Comparison of ENCODE assay signal across 8 cellular contexts in genomic region chr1:192575499-192576189, GRCh38. TPM values are rescaled to one million over a fixed set of nuclear protein-coding genes. Genes with fewer than 3 reads are reported as not detected.
A peak's percentile ranks its signal among the peaks of the same experiment; 100 is the strongest.
DNase-seq lines count a peak whose midpoint lies in the region; ATAC-seq and TF ChIP-seq lines count a peak whose summit lies in the region.

Gene RGS1 (plus strand): TSS chr1:192575773. CDS start chr1:192575793, 20 bp downstream.

- peak within 1 kb of the TSS; percentile 21 for H3K4me2 ChIP-seq in Karpas-422 (ENCODE audit: low read depth, low read length, poor library complexity, severe bottlenecking)
- peak within 1 kb of the TSS; percentile 5 for H3K4me2 ChIP-seq in hepatocyte
- no peak within 1 kb of the TSS for H3K4me2 ChIP-seq in mammary epithelial cell (ENCODE audit: insufficient read depth, low read depth, low read length)

- H3K79me2 ChIP-seq in Karpas-422 (ENCODE audit: low read length) (no peaks in the 10 kb centered on the region), hepatocyte (no peaks in the 10 kb centered on the region), mammary epithelial cell (ENCODE audit: insufficient read depth, low read length) (no peaks in the 10 kb centered on the region)

- no peaks in the 10 kb centered on the region for H3K36me3 ChIP-seq in Karpas-422 (ENCODE audit: insufficient read depth, low read length)
- H3K36me3 ChIP-seq in hepatocyte (replicated peaks; ENCODE audit: insufficient read depth, low read depth): no peaks in the 10 kb centered on the region
- H3K36me3 ChIP-seq in mammary epithelial cell (ENCODE audit: insufficient read depth, low read length): no peaks in the 10 kb centered on the region

- H3K9ac ChIP-seq in Karpas-422 (ENCODE audit: low read length) (no peak within 1 kb of the TSS), mammary epithelial cell (ENCODE audit: insufficient read depth, low read length) (no peak within 1 kb of the TSS)

- H4K20me1 ChIP-seq in Karpas-422 (ENCODE audit: insufficient read depth, low read depth, low read length) (no peaks in the 10 kb centered on the region), hepatocyte (ENCODE audit: insufficient read depth, poor library complexity, severe bottlenecking) (no peaks in the 10 kb centered on the region), mammary epithelial cell (ENCODE audit: insufficient read depth, low read length) (no peaks in the 10 kb centered on the region)

- dilution Hi-C loops in mammary epithelial cell (cut with HindIII; ENCODE audit: low sequenced_read_pairs): no loop called here

- intact Hi-C loops in mammary epithelial cell (cut with micrococcal nuclease): no loop called here

- H3K9me2 ChIP-seq in Karpas-422 (replicated peaks; ENCODE audit: insufficient read depth, low read length) (no peaks in the 10 kb centered on the region), hepatocyte (replicated peaks; ENCODE audit: insufficient read depth) (no peaks in the 10 kb centered on the region)

- peaks cover 3% of the 10 kb centered on the region; the same call in 1 of the 2 replicates for H3K4me1 ChIP-seq in Karpas-422 (ENCODE audit: low read length)
- H3K4me1 ChIP-seq in hepatocyte (ENCODE audit: insufficient read depth): peaks cover 10% of the 10 kb centered on the region
- no peaks in the 10 kb centered on the region for H3K4me1 ChIP-seq in mammary epithelial cell (ENCODE audit: insufficient read depth, low read length)

- no TSS peak for BruUV-seq in mammary epithelial cell (replicated peaks; lab: Mats Ljungman, UMichigan)

- H3K9me3 ChIP-seq in Karpas-422 (ENCODE audit: low read length) (no peaks in the 10 kb centered on the region), hepatocyte (ENCODE audit: low read depth) (no peaks in the 10 kb centered on the region), mammary epithelial cell (replicated peaks; ENCODE audit: insufficient read depth, low read length) (no peaks in the 10 kb centered on the region)

- DNase-seq in G401 (ENCODE audit: low spot score) (no peak), Karpas-422 (no peak), hepatocyte (ENCODE audit: low spot score) (no peak), NK-92 (lab: John Stamatoyannopoulos, UW; ENCODE audit: unreplicated experiment) (no peak), mammary epithelial cell (no peak)
- peak; percentile 65 for DNase-seq in activated CD8-positive, alpha-beta memory T cell treated with anti-CD3 and anti-CD28 coated beads, Interleukin-2, amount 50 U/mL, for 48 hours
- peak; percentile 13 to 23 for DNase-seq in stimulated activated CD8-positive, alpha-beta memory T cell treated with anti-CD3 and anti-CD28 coated beads, Interleukin-15, amount 100 ng/mL, for 48 hours (ENCODE audit: low read depth in 2 of 2)

- TF ChIP-seq CTCF in hepatocyte (IDR thresholded peaks at IDR 0.05; ENCODE audit: poor library complexity) (no peak), mammary epithelial cell (conservative IDR thresholded peaks at IDR 0.05 in 1 of 2, IDR thresholded peaks at IDR 0.05 in 1 of 2; ENCODE audit: extremely low read depth in 1 of 2, insufficient read depth in 1 of 2, low read depth in 1 of 2, low read length in 2 of 2) (no peak)

- H3K4me3 ChIP-seq in Karpas-422 (ENCODE audit: low read length) (no peak within 1 kb of the TSS), hepatocyte (no peak within 1 kb of the TSS), mammary epithelial cell (replicated peaks in 1 of 3; ENCODE audit: insufficient read depth in 1 of 3, low read depth in 2 of 3, low read length in 3 of 3) (no peak within 1 kb of the TSS)

- peak; percentile 96 for ATAC-seq in GM21526 (IDR thresholded peaks at IDR 0.05; ENCODE audit: low FRiP score, unreplicated experiment)

- H2AFZ ChIP-seq in Karpas-422 (ENCODE audit: low read length) (peak within 1 kb of the TSS; percentile 54), hepatocyte (no peak within 1 kb of the TSS), mammary epithelial cell (ENCODE audit: low read depth, low read length) (no peak within 1 kb of the TSS)

- in situ Hi-C loops in G401 (cut with HindIII; ENCODE audit: low sequenced_read_pairs): no loop called here
- in situ Hi-C loops in mammary epithelial cell (cut with MboI; ENCODE audit: low sequenced_read_pairs in 2 of 2): no loop called here

- CTCF ChIA-PET in mammary epithelial cell (lab: Charles Lee; ENCODE audit: low non-redundant PET): no interaction called here

- H3K27me3 ChIP-seq in Karpas-422 (ENCODE audit: low read length): no peaks in the 10 kb centered on the region
- H3K27me3 ChIP-seq in hepatocyte: no peaks in the 10 kb centered on the region
- no peaks in the 10 kb centered on the region for H3K27me3 ChIP-seq in mammary epithelial cell (ENCODE audit: insufficient read depth, low read length)

- 66% methylated on average over 7 of the region's 7 CpGs for WGBS in hepatocyte (ENCODE audit: low lambda C conversion rate, missing lambda C conversion rate)
- 86% methylated on average over 7 of the region's 7 CpGs for WGBS in mammary epithelial cell (ENCODE audit: low coverage, missing lambda C conversion rate)

- no peak within 1 kb of the TSS for H3K27ac ChIP-seq in Karpas-422 (ENCODE audit: low read length)
- H3K27ac ChIP-seq in hepatocyte: no peak within 1 kb of the TSS
- H3K27ac ChIP-seq in mammary epithelial cell (ENCODE audit: insufficient read depth, low read depth, low read length): no peak within 1 kb of the TSS

RNA-seq across cellular contexts. Expression of gene RGS1, which starts in this region (rescaled TPM):
- 74.0 and 79.0 TPM in 2 replicates for total RNA-seq in G401 (2014; rRNA removed; shearing (Covaris generic))
- 0.22 and 3.5 TPM in 2 replicates for total RNA-seq in Karpas-422 (2014; rRNA removed; shearing (Covaris generic); ENCODE audit: low replicate concordance)
- 4.8 and 9.8 TPM in 2 replicates for total RNA-seq in hepatocyte
- 4.0 and 5.6 TPM in 2 replicates for polyA plus RNA-seq in hepatocyte
- total RNA-seq in mammary epithelial cell: not detected
- polyA plus RNA-seq in mammary epithelial cell: not detected
- not detected for polyA minus RNA-seq in mammary epithelial cell

Comparison
In these comparisons a context has a peak if more than half of its experiments do, and no peak if none do; other contexts are left out.
1. DNase-seq: peak in activated CD8-positive, alpha-beta memory T cell treated with anti-CD3 and anti-CD28 coated beads, Interleukin-2, amount 50 U/mL, for 48 hours (single experiment) and stimulated activated CD8-positive, alpha-beta memory T cell treated with anti-CD3 and anti-CD28 coated beads, Interleukin-15, amount 100 ng/mL, for 48 hours (2 of 2); none in G401 (single experiment), Karpas-422 (single experiment), hepatocyte (single experiment), NK-92 (single experiment) and mammary epithelial cell (single experiment).